In the genomic region with DNA sequence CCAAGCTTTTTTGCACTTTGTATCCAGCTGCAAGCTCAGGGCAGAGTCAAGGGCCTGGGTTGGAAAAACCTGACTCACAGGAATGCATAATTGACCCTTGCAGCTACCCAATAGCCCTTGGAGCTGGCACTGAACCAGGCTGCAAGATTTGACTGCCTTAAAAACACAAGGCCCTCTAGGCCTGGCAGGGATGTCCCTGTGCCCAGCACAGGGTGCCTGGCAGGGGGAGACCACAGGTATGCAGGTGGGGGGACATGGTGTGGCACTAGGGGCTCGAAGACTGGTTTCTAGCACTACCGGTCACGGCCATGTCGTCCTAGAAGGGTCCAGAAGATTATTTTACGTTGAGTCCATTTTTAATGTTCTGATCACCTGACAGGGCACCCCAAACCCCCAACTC, we compare ENCODE assay signal across 9 cellular contexts. TPM values are rescaled to one million over a fixed set of nuclear protein-coding genes. Genes with fewer than 3 reads are reported as not detected.
A peak's percentile ranks its signal among the peaks of the same experiment; 100 is the strongest.
DNase-seq lines count a peak whose midpoint lies in the region; ATAC-seq and TF ChIP-seq lines count a peak whose summit lies in the region.
"Had no signal": no experiment of that assay in that cellular context is flagged by ENCODE, and none has a peak within 500 bp of the region (broad histone marks: within the 10 kb centered on the region; RNA-seq: fewer than 3 reads in every experiment).

No MANE protein-coding gene starts in this region.

- H3K4me1 ChIP-seq in adrenal gland (replicated peaks in 1 of 2), result peaks cover 10 to 17% of the 10 kb centered on the region in 2 donors
- H3K4me1 ChIP-seq: foreskin keratinocyte had no signal

- H3K4me1 Mint-ChIP-seq in activated CD4-positive, alpha-beta T cell treated with anti-CD3 and anti-CD28 coated beads, Interleukin-2, amount 10 ng/mL, durations not matched to agents 7 days and 5 days, result peaks cover 18% of the 10 kb centered on the region

- H3K27me3 ChIP-seq in adrenal gland, result no peaks in the 10 kb centered on the region
- H3K27me3 ChIP-seq: foreskin keratinocyte had no signal

- WGBS in adrenal gland, 4 donors, result 70 to 88% (median 75%) methylated on average over 4 to 5 of the region's 5 CpGs

- no peak overlapping the region for H3K4me3 ChIP-seq in adrenal gland

- no peaks in the 10 kb centered on the region for H3K9me3 Mint-ChIP-seq in activated CD4-positive, alpha-beta T cell treated with anti-CD3 and anti-CD28 coated beads, Interleukin-2, amount 10 ng/mL, durations not matched to agents 7 days and 5 days

- peak overlapping the region in 4 of 5 donors; percentile 59 to 79 (median 63) for H3K27ac ChIP-seq in adrenal gland
- peak overlapping the region; percentile 55 for H3K27ac ChIP-seq in temporal lobe (ENCODE audit: low read depth, low read length)
- H3K27ac ChIP-seq: foreskin keratinocyte had no signal

- ATAC-seq in left colon, result peak; percentile 51
- ATAC-seq in HG03520 (IDR thresholded peaks at IDR 0.05; ENCODE audit: unreplicated experiment), result no peak
- ATAC-seq: foreskin keratinocyte had no signal

- H3K4me3 Mint-ChIP-seq in activated CD4-positive, alpha-beta T cell treated with anti-CD3 and anti-CD28 coated beads, Interleukin-2, amount 10 ng/mL, durations not matched to agents 7 days and 5 days, result no peak overlapping the region

- peak overlapping the region; percentile 41 for H3K27ac Mint-ChIP-seq in activated CD4-positive, alpha-beta T cell treated with anti-CD3 and anti-CD28 coated beads, Interleukin-2, amount 10 ng/mL, durations not matched to agents 7 days and 5 days

- no peaks in the 10 kb centered on the region for H3K9me3 ChIP-seq in adrenal gland (replicated peaks in 1 of 3)

- H3K36me3 Mint-ChIP-seq in activated CD4-positive, alpha-beta T cell treated with anti-CD3 and anti-CD28 coated beads, Interleukin-2, amount 10 ng/mL, durations not matched to agents 7 days and 5 days (ENCODE audit: low read depth), result peaks cover 28% of the 10 kb centered on the region

- DNase-seq in activated CD4-positive, alpha-beta T cell treated with anti-CD3 and anti-CD28 coated beads, Interleukin-2, amount 10 ng/mL, durations not matched to agents 7 days and 5 days, result no peak
- no peak for DNase-seq in activated CD4-positive, alpha-beta T cell treated with anti-CD3 and anti-CD28 coated beads, Interleukin-2, amount 50 U/mL, for 4 hours
- DNase-seq in adrenal gland (peak; percentile 69 to 90 (median 89)), left colon (no peak), NCI-H1417 (lab: John Stamatoyannopoulos, UW) (no peak)
- DNase-seq in stimulated activated naive CD4-positive, alpha-beta T cell treated with Interleukin-2 at 50 U/mL for 16 hours (lab: John Stamatoyannopoulos, UW), result no peak

- H3K36me3 ChIP-seq in adrenal gland (replicated peaks in 1 of 2), result peaks cover 0 to 66% of the 10 kb centered on the region in 2 donors

- no peak for TF ChIP-seq CTCF in adrenal gland (IDR thresholded peaks at IDR 0.05)

- CTCF ChIA-PET in activated CD4-positive, alpha-beta T cell treated with anti-CD3 and anti-CD28 coated beads, Interleukin-2, amount 10 ng/mL, durations not matched to agents 7 days and 5 days (lab: Charles Lee), result interaction anchor here (1.2 to 2.0 kb wide), 5 partner anchors 9 to 168 kb away, joined by 4 to 9 read pairs (median 6); no protein-coding TSS in a partner anchor

- no peaks in the 10 kb centered on the region for H3K27me3 Mint-ChIP-seq in activated CD4-positive, alpha-beta T cell treated with anti-CD3 and anti-CD28 coated beads, Interleukin-2, amount 10 ng/mL, durations not matched to agents 7 days and 5 days

- POLR2A ChIA-PET in activated CD4-positive, alpha-beta T cell treated with anti-CD3 and anti-CD28 coated beads, Interleukin-2, amount 10 ng/mL, durations not matched to agents 7 days and 5 days (lab: Charles Lee), result interaction anchor here (0.5 kb wide), 1 partner anchor 245 kb away, joined by 3 read pairs; no protein-coding TSS in a partner anchor

- intact Hi-C loops in adrenal gland (cut with DNase I), result no loop called here
- intact Hi-C loops in left colon (cut with DNase I, micrococcal nuclease), result no loop called here

- no peak for TF ChIP-seq POLR2A in adrenal gland (IDR thresholded peaks at IDR 0.05)

RNA-seq across cellular contexts. Expression of gene SBF1, which starts 30.2 kb away (rescaled TPM):
- 100 to 1,000 TPM; 211 to 224 TPM for total RNA-seq in activated CD4-positive, alpha-beta T cell treated with anti-CD3 and anti-CD28 coated beads, Interleukin-2, amount 10 ng/mL, durations not matched to agents 7 days and 5 days
- total RNA-seq in adrenal gland (100 to 1,000 TPM in 1 of 8 donors, 10 to 100 TPM in 7; 59.4 to 101 (median 80.4) TPM), left colon (10 to 100 TPM; 69.2 to 80.1 TPM), temporal lobe (73.8 TPM)
- 100 to 1,000 TPM in 1 of 3 donors, 10 to 100 TPM in 1, 1 to 10 TPM in 1; 8.4 to 117 (median 66.5) TPM for polyA plus RNA-seq in adrenal gland

RNA-seq across cellular contexts. Expression of gene ADM2, which starts 36.7 kb away (rescaled TPM):
- total RNA-seq in activated CD4-positive, alpha-beta T cell treated with anti-CD3 and anti-CD28 coated beads, Interleukin-2, amount 10 ng/mL, durations not matched to agents 7 days and 5 days, result 1 to 10 TPM; 3.7 to 4.1 TPM
- total RNA-seq in adrenal gland, result under 1 TPM in 5 of 8 donors, not detected in 3; 0.14 to 0.54 (median 0.25) TPM
- polyA plus RNA-seq in adrenal gland, result under 1 TPM in 2 of 3 donors, not detected in 1; 0.07 to 0.48 TPM
- 1 to 10 TPM; 5.4 to 8.9 TPM for total RNA-seq in left colon
- under 0.01 TPM for total RNA-seq in temporal lobe

RNA-seq across cellular contexts. Expression of gene MIOX, which starts 42.0 kb away (rescaled TPM):
- total RNA-seq in activated CD4-positive, alpha-beta T cell treated with anti-CD3 and anti-CD28 coated beads, Interleukin-2, amount 10 ng/mL, durations not matched to agents 7 days and 5 days, result under 1 TPM in 1 of 2 experiments, not detected in 1; 0.23 TPM
- total RNA-seq in adrenal gland, result not detected
- not detected for polyA plus RNA-seq in adrenal gland
- not detected for total RNA-seq in left colon
- total RNA-seq in temporal lobe, result not detected
- total RNA-seq: foreskin keratinocyte had no signal

Comparison
In these comparisons a context has a peak if more than half of its experiments do, and no peak if none do; other contexts are left out.
1. DNase-seq: peak in adrenal gland (7 of 7); none in activated CD4-positive, alpha-beta T cell treated with anti-CD3 and anti-CD28 coated beads, Interleukin-2, amount 10 ng/mL, durations not matched to agents 7 days and 5 days (single experiment), activated CD4-positive, alpha-beta T cell treated with anti-CD3 and anti-CD28 coated beads, Interleukin-2, amount 50 U/mL, for 4 hours (0 of 2), left colon (0 of 2), NCI-H1417 (0 of 3) and stimulated activated naive CD4-positive, alpha-beta T cell treated with Interleukin-2 at 50 U/mL for 16 hours (single experiment).